ENCODE assay signal across 16 cellular contexts in genomic region chr2:170434900-170435640, GRCh38.
A peak's percentile ranks its signal among the peaks of the same experiment; 100 is the strongest.
DNase-seq lines count a peak whose midpoint lies in the region; ATAC-seq, FAIRE-seq and TF ChIP-seq lines count a peak whose summit lies in the region.
"Had no signal": no experiment of that assay in that cellular context is flagged by ENCODE, and none has a peak within 500 bp of the region (broad histone marks: within the 10 kb centered on the region; RNA-seq: fewer than 3 reads in every experiment).

No MANE protein-coding gene starts in this region.

- H3K9me3 Mint-ChIP-seq in CD8-positive, alpha-beta memory T cell = no peaks in the 10 kb centered on the region
- H3K9me3 Mint-ChIP-seq in neural progenitor cell = peaks cover 3% of the 10 kb centered on the region

- no peak overlapping the region for H2BK120ac ChIP-seq in H1 (replicated peaks; ENCODE audit: low read depth, low read length)

- H2AK5ac ChIP-seq in H1 (ENCODE audit: low read depth, low read length) = no peak overlapping the region

- no peak overlapping the region for H4K8ac ChIP-seq in H1 (ENCODE audit: extremely low read depth, insufficient read depth, low read length)

- H3F3A ChIP-seq in neural progenitor cell (ENCODE audit: low read depth) = peaks cover 33% of the 10 kb centered on the region

- H3K36me3 ChIP-seq in CD8-positive, alpha-beta memory T cell (ENCODE audit: insufficient read depth, low read length) = no peaks in the 10 kb centered on the region
- H3K36me3 ChIP-seq in HUES64 (ENCODE audit: insufficient read depth, low read length) (no peaks in the 10 kb centered on the region), H1 (ENCODE audit: control insufficient read depth in 2 of 4, insufficient read depth in 4 of 4, low read length in 3 of 4) (no peaks in the 10 kb centered on the region), neural progenitor cell (no peaks in the 10 kb centered on the region)

- no peaks in the 10 kb centered on the region; the same call in 1 of the 2 replicates for H3K23me2 ChIP-seq in H1 (ENCODE audit: low read depth, low read length)

- peaks cover 15% of the 10 kb centered on the region for H3K4me1 ChIP-seq in CD8-positive, alpha-beta memory T cell (ENCODE audit: insufficient read depth, low read length)
- H3K4me1 ChIP-seq in HUES64 (ENCODE audit: insufficient read depth, low read length) (peaks cover 35% of the 10 kb centered on the region), H1 (replicated peaks in 1 of 4; ENCODE audit: control insufficient read depth in 3 of 4, insufficient read depth in 4 of 4, low read length in 3 of 4) (peaks cover 5 to 17% (median 9%) of the 10 kb centered on the region in 4 experiments; a peak in 4 of 7 replicates), neural progenitor cell (peaks cover 30% of the 10 kb centered on the region)

- H4K20me1 ChIP-seq in H1 (replicated peaks in 1 of 2; ENCODE audit: control insufficient read depth in 1 of 2, insufficient read depth in 2 of 2, low read length in 2 of 2) = no peaks in the 10 kb centered on the region
- no peaks in the 10 kb centered on the region for H4K20me1 ChIP-seq in neural progenitor cell (ENCODE audit: low read depth)

- no peaks in the 10 kb centered on the region for H3K36me3 Mint-ChIP-seq in CD8-positive, alpha-beta memory T cell
- H3K36me3 Mint-ChIP-seq in neural progenitor cell = no peaks in the 10 kb centered on the region
- H3K36me3 Mint-ChIP-seq: CD4-positive, CD25-positive, alpha-beta regulatory T cell had no signal

- DNase-seq in CD8-positive, alpha-beta memory T cell = peak in 2 of 5 donors; percentile 6 to 14
- DNase-seq in GM19239 (ENCODE audit: insufficient read length, low spot score) (peak; percentile 9), H1 (ENCODE audit: low read depth in 1 of 2, low spot score in 2 of 2) (no peak), neural progenitor cell (ENCODE audit: low spot score) (no peak), pons (ENCODE audit: low spot score) (no peak), COLO829 (ENCODE audit: low spot score) (no peak)
- DNase-seq: activated CD4-positive, CD25-positive, alpha-beta regulatory T cell; activated gamma-delta T cell; NCI-H1417 treated with DMSO at 0.1 percent for 48 hours; NCI-H510A treated with DMSO at 0.1 percent for 48 hours; SIG-M5 had no signal

- H3K27me3 ChIP-seq in CD8-positive, alpha-beta memory T cell (ENCODE audit: insufficient read depth, low read length, poor library complexity, severe bottlenecking) = no peaks in the 10 kb centered on the region
- peaks cover 25% of the 10 kb centered on the region for H3K27me3 ChIP-seq in HUES64 (ENCODE audit: insufficient read depth, low read length)
- peaks cover 0 to 13% (median 3%) of the 10 kb centered on the region in 4 experiments; a peak in 3 of 7 replicates for H3K27me3 ChIP-seq in H1 (replicated peaks in 1 of 4; ENCODE audit: control insufficient read depth in 3 of 4, extremely low read depth in 1 of 4, insufficient read depth in 3 of 4, low read length in 3 of 4)
- H3K27me3 ChIP-seq in neural progenitor cell = no peaks in the 10 kb centered on the region

- H2AFZ ChIP-seq in H1 (ENCODE audit: low read length) = no peak overlapping the region
- no peak overlapping the region for H2AFZ ChIP-seq in neural progenitor cell (replicated peaks)

- CTCF ChIA-PET in CD8-positive, alpha-beta memory T cell (lab: Charles Lee) = interaction anchor here (1.0 to 2.9 kb wide), 2 partner anchors 26 to 439 kb away, joined by 3 to 9 read pairs; no protein-coding TSS in a partner anchor
- CTCF ChIA-PET in H1 (lab: Charles Lee; ENCODE audit: partially characterized antibody) = interaction anchor here (1.1 to 2.4 kb wide), 5 partner anchors 11 to 277 kb away, joined by 3 to 10 read pairs (median 4); no protein-coding TSS in a partner anchor

- no peak for ATAC-seq in GM19324 (IDR thresholded peaks at IDR 0.05; ENCODE audit: low FRiP score, unreplicated experiment)

- POLR2A ChIA-PET in CD8-positive, alpha-beta memory T cell (lab: Charles Lee) = interaction anchor here (0.6 kb wide), 1 partner anchor 445 kb away, joined by 3 read pairs; no protein-coding TSS in a partner anchor
- POLR2A ChIA-PET in H1 (lab: Charles Lee; ENCODE audit: partially characterized antibody) = interaction anchor here (0.6 kb wide), 1 partner anchor 236 kb away, joined by 4 read pairs; no protein-coding TSS in a partner anchor

- TF ChIP-seq RAD21 in H1 (IDR thresholded peaks at IDR 0.05 in 1 of 2, conservative IDR thresholded peaks at IDR 0.05 in 1 of 2; ENCODE audit: low read depth in 2 of 2, low read length in 2 of 2) = no peak

- no peaks in the 10 kb centered on the region for H3K9me3 ChIP-seq in CD8-positive, alpha-beta memory T cell (ENCODE audit: low read length)
- H3K9me3 ChIP-seq in HUES64 (ENCODE audit: insufficient read depth, low read depth, low read length) = no peaks in the 10 kb centered on the region
- no peaks in the 10 kb centered on the region for H3K9me3 ChIP-seq in H1 (ENCODE audit: insufficient read depth in 2 of 2, low read depth in 1 of 2, low read length in 1 of 2)
- no peaks in the 10 kb centered on the region for H3K9me3 ChIP-seq in neural progenitor cell (ENCODE audit: low read depth)

- TF ChIP-seq POLR2A in H1 (IDR thresholded peaks at IDR 0.05; ENCODE audit: control extremely low read depth in 1 of 2, low read depth in 2 of 2, low read length in 2 of 2) = no peak

- no peak overlapping the region for H3K14ac ChIP-seq in H1 (ENCODE audit: insufficient read length)

- no peak for TF ChIP-seq EP300 in H1 (IDR thresholded peaks at IDR 0.05; ENCODE audit: borderline replicate concordance in 1 of 2, low read depth in 2 of 2, low read length in 2 of 2)

- FAIRE-seq in GM19239 (lab: Jason Lieb, UNC) (peak; percentile 94), H1 (lab: Jason Lieb, UNC) (no peak)

- peak overlapping the region in 7 of 8 donors; percentile 27 to 89 (median 71) for H3K27ac Mint-ChIP-seq in CD8-positive, alpha-beta memory T cell
- H3K27ac Mint-ChIP-seq in neural progenitor cell = no peak overlapping the region
- H3K27ac Mint-ChIP-seq: CD4-positive, CD25-positive, alpha-beta regulatory T cell had no signal

- no peaks in the 10 kb centered on the region for H3K79me1 ChIP-seq in H1 (ENCODE audit: low read depth, low read length)

- no peak overlapping the region for H2BK15ac ChIP-seq in H1 (ENCODE audit: low read length)

- peaks cover 39 to 43% (median 41%) of the 10 kb centered on the region in 3 donors for H3K4me1 Mint-ChIP-seq in CD8-positive, alpha-beta memory T cell
- H3K4me1 Mint-ChIP-seq in neural progenitor cell = peaks cover 41% of the 10 kb centered on the region

- H4K5ac ChIP-seq in H1 (ENCODE audit: insufficient read length, low read depth, low read length) = no peak overlapping the region

- no peak overlapping the region for H3K4me3 ChIP-seq in CD8-positive, alpha-beta memory T cell (ENCODE audit: low read length)
- no peak overlapping the region for H3K4me3 ChIP-seq in HUES64 (ENCODE audit: low read length)
- H3K4me3 ChIP-seq in H1 (ENCODE audit: extremely low read depth in 1 of 4, insufficient read depth in 2 of 4, low read depth in 3 of 4, low read length in 4 of 4) = no peak overlapping the region
- no peak overlapping the region for H3K4me3 ChIP-seq in neural progenitor cell
- H3K4me3 ChIP-seq: coronary artery had no signal

- H3K79me2 ChIP-seq in H1 (ENCODE audit: control insufficient read depth in 1 of 2, insufficient read depth in 2 of 2, low read length in 2 of 2) (no peaks in the 10 kb centered on the region), neural progenitor cell (ENCODE audit: low read depth) (no peaks in the 10 kb centered on the region)

- WGBS in HUES64 = 75% methylated on average over 6 of the region's 6 CpGs
- 89% methylated on average over 6 of the region's 6 CpGs; no CpG with 5 or more reads in 1 of the 2 experiments for WGBS in H1 (ENCODE audit: extremely low coverage in 1 of 2, insufficient coverage in 1 of 2, insufficient read length in 1 of 2, insufficient replicate concordance in 2 of 2, low coverage in 1 of 2, low lambda C conversion rate in 2 of 2, missing lambda C conversion rate in 1 of 2), 2 experiments

- no peak overlapping the region for H3K56ac ChIP-seq in H1 (replicated peaks; ENCODE audit: insufficient read length, low read depth, low read length)

- no peak overlapping the region for H2BK5ac ChIP-seq in H1 (ENCODE audit: low read depth, low read length)

- H3K23ac ChIP-seq in H1 (ENCODE audit: insufficient read length) = no peak overlapping the region

- no peak overlapping the region; the same call in 1 of the 2 replicates for H2BK12ac ChIP-seq in H1 (ENCODE audit: low read depth, low read length)

- TF ChIP-seq CTCF in H1 (IDR thresholded peaks at IDR 0.05; ENCODE audit: control extremely low read depth in 1 of 3, insufficient read depth in 1 of 3, low read depth in 1 of 3, low read length in 3 of 3) (no peak), neural progenitor cell (IDR thresholded peaks at IDR 0.05) (no peak)

- peak overlapping the region; percentile 96 for H2BK20ac ChIP-seq in H1 (ENCODE audit: low read length)

- H3K27me3 Mint-ChIP-seq in CD8-positive, alpha-beta memory T cell = peaks cover 0 to 3% of the 10 kb centered on the region in 2 donors
- H3K27me3 Mint-ChIP-seq in neural progenitor cell (ENCODE audit: insufficient read depth, low read depth) = no peaks in the 10 kb centered on the region

- H4K91ac ChIP-seq in H1 (replicated peaks; ENCODE audit: insufficient read length, low read length) = no peak overlapping the region

- H3K9ac ChIP-seq in HUES64 (ENCODE audit: low read depth, low read length) = no peak overlapping the region
- no peak overlapping the region for H3K9ac ChIP-seq in H1 (replicated peaks in 1 of 4; ENCODE audit: extremely low read depth in 1 of 4, low read depth in 3 of 4, low read length in 3 of 4)
- no peak overlapping the region for H3K9ac ChIP-seq in neural progenitor cell

- H3K4me3 Mint-ChIP-seq in CD8-positive, alpha-beta memory T cell = peak overlapping the region; percentile 39 to 85 (median 75)
- no peak overlapping the region for H3K4me3 Mint-ChIP-seq in neural progenitor cell

- H3K4me2 ChIP-seq in H1 (ENCODE audit: insufficient read depth in 1 of 2, low read depth in 2 of 2, low read length in 2 of 2) (no peak overlapping the region), neural progenitor cell (no peak overlapping the region)

- H3K27ac ChIP-seq in CD8-positive, alpha-beta memory T cell (ENCODE audit: low read depth, low read length) = no peak overlapping the region
- H3K27ac ChIP-seq in HUES64 (ENCODE audit: low read depth, low read length) = peak overlapping the region; percentile 46; the same call in 1 of the 2 replicates
- H3K27ac ChIP-seq in H1 (ENCODE audit: low read depth, low read length) = no peak overlapping the region
- no peak overlapping the region for H3K27ac ChIP-seq in neural progenitor cell
- H3K27ac ChIP-seq: coronary artery, HL-60 had no signal

- H3K4ac ChIP-seq in H1 (replicated peaks; ENCODE audit: insufficient read length, low read depth, low read length) = no peak overlapping the region

- H3K18ac ChIP-seq in H1 (ENCODE audit: extremely low read depth, low read length) = no peak overlapping the region

TF ChIP-seq in H1, 55 proteins besides CTCF, POLR2A, EP300 and RAD21 (continues in another document):
- no peak for TF ChIP-seq TBP (IDR thresholded peaks at IDR 0.05; ENCODE audit: low read depth, low read length)
- no peak for TF ChIP-seq SAP30 (IDR thresholded peaks at IDR 0.05; ENCODE audit: insufficient read depth, insufficient replicate concordance, low read length)
- no peak for TF ChIP-seq CEBPB (IDR thresholded peaks at IDR 0.05; ENCODE audit: low read depth, low read length)
- TF ChIP-seq JUN (IDR thresholded peaks at IDR 0.05; ENCODE audit: low read depth, low read length) = no peak
